In genomic region chr13:106033634-106034033, GRCh38 we compare ENCODE assay signal across 14 cellular contexts.
DNase-seq lines count a peak whose midpoint lies in the region; ATAC-seq and TF ChIP-seq lines count a peak whose summit lies in the region.
"Had no signal": no experiment of that assay in that cellular context is flagged by ENCODE, and none has a peak within 500 bp of the region (broad histone marks: within the 10 kb centered on the region; RNA-seq: fewer than 3 reads in every experiment).

No MANE protein-coding gene starts in this region.

- ATAC-seq in activated CD8-positive, alpha-beta memory T cell treated with anti-CD3 and anti-CD28 coated beads, Interleukin-2, amount 10 ng/mL, durations not matched to agents 7 days and 5 days = no peak
- no peak for ATAC-seq in esophagus mucosa

- no peaks in the 10 kb centered on the region for H3K36me3 Mint-ChIP-seq in endodermal cell (ENCODE audit: low read depth)
- no peaks in the 10 kb centered on the region for H3K36me3 Mint-ChIP-seq in activated CD8-positive, alpha-beta memory T cell treated with anti-CD3 and anti-CD28 coated beads, Interleukin-2, amount 10 ng/mL, durations not matched to agents 7 days and 5 days
- H3K36me3 Mint-ChIP-seq: immature natural killer cell had no signal

- H4K20me1 ChIP-seq in osteoblast (ENCODE audit: insufficient read depth, low read length) = no peaks in the 10 kb centered on the region

- H3K36me3 ChIP-seq in endodermal cell (ENCODE audit: control insufficient read depth, insufficient read depth, low read length) (no peaks in the 10 kb centered on the region), osteoblast (ENCODE audit: insufficient read depth, low read length) (no peaks in the 10 kb centered on the region)
- H3K36me3 ChIP-seq: tibial nerve had no signal

- H3K27ac ChIP-seq in endodermal cell (ENCODE audit: low read depth, low read length) = no peak overlapping the region
- no peak overlapping the region for H3K27ac ChIP-seq in osteoblast (ENCODE audit: low read depth, low read length)
- H3K27ac ChIP-seq: tibial nerve had no signal

- H3K9me3 ChIP-seq in endodermal cell (ENCODE audit: control insufficient read depth, low read length) = no peaks in the 10 kb centered on the region
- no peaks in the 10 kb centered on the region for H3K9me3 ChIP-seq in osteoblast (ENCODE audit: low read depth, low read length)
- H3K9me3 ChIP-seq: tibial nerve had no signal

- no peaks in the 10 kb centered on the region for H3K79me2 ChIP-seq in osteoblast (ENCODE audit: insufficient read depth, low read length)

- H3K4me3 ChIP-seq in GM12865 (ENCODE audit: low read depth, low read length) (no peak overlapping the region), NB4 (ENCODE audit: low read depth, low read length) (no peak overlapping the region), endodermal cell (ENCODE audit: low read length) (no peak overlapping the region), osteoblast (ENCODE audit: insufficient read depth, low read length) (no peak overlapping the region)
- H3K4me3 ChIP-seq: tibial nerve had no signal

- H3K4me1 Mint-ChIP-seq in endodermal cell = peaks cover 3% of the 10 kb centered on the region
- no peaks in the 10 kb centered on the region for H3K4me1 Mint-ChIP-seq in activated CD8-positive, alpha-beta memory T cell treated with anti-CD3 and anti-CD28 coated beads, Interleukin-2, amount 10 ng/mL, durations not matched to agents 7 days and 5 days
- H3K4me1 Mint-ChIP-seq: activated B cell treated with CpG ODN at 0.5 μM for 24 hours, immature natural killer cell had no signal

- CTCF ChIA-PET in activated CD8-positive, alpha-beta memory T cell treated with anti-CD3 and anti-CD28 coated beads, Interleukin-2, amount 10 ng/mL, durations not matched to agents 7 days and 5 days (lab: Charles Lee) = interaction anchor here (1.0 kb wide), 1 partner anchor 502 kb away, joined by 3 read pairs; no protein-coding TSS in a partner anchor

- H3K27me3 ChIP-seq in endodermal cell (ENCODE audit: control insufficient read depth, insufficient read depth, low read length, poor library complexity, severe bottlenecking) = no peaks in the 10 kb centered on the region
- no peaks in the 10 kb centered on the region for H3K27me3 ChIP-seq in osteoblast (ENCODE audit: insufficient read depth, low read length)
- H3K27me3 ChIP-seq: tibial nerve had no signal

- intact Hi-C loops in head of caudate nucleus (cut with DNase I) = no loop called here

- no peak for TF ChIP-seq POLR2A in NB4 (IDR thresholded peaks at IDR 0.05; ENCODE audit: extremely low read depth, insufficient read length)

- DNase-seq in GM12865 (ENCODE audit: low read depth) = no peak
- peak; percentile 27 for DNase-seq in NB4 (ENCODE audit: low read depth)
- no peak for DNase-seq in endodermal cell
- no peak for DNase-seq in osteoblast (ENCODE audit: insufficient read length, low spot score, missing footprints)
- DNase-seq in NCI-H2081 (lab: John Stamatoyannopoulos, UW) = no peak
- no peak for DNase-seq in activated CD8-positive, alpha-beta memory T cell treated with anti-CD3 and anti-CD28 coated beads, Interleukin-2, amount 10 ng/mL, durations not matched to agents 7 days and 5 days
- DNase-seq in head of caudate nucleus = no peak
- DNase-seq: activated B cell treated with CpG ODN at 0.5 μM for 24 hours, DND-41, H7, immature natural killer cell, NCI-H1092 treated with DMSO at 0.1 percent for 48 hours had no signal

- no peaks in the 10 kb centered on the region for H3K4me1 ChIP-seq in endodermal cell (ENCODE audit: control insufficient read depth, insufficient read depth, low read length)
- H3K4me1 ChIP-seq in osteoblast (ENCODE audit: insufficient read depth, low read length) = peaks cover 4% of the 10 kb centered on the region
- H3K4me1 ChIP-seq: tibial nerve had no signal

- H2AFZ ChIP-seq in osteoblast (ENCODE audit: low read length) = peak overlapping the region; percentile 49

- peak overlapping the region; percentile 6 for H3K4me2 ChIP-seq in osteoblast (ENCODE audit: insufficient read depth, low read length)

- H3K9me3 Mint-ChIP-seq in endodermal cell = no peaks in the 10 kb centered on the region
- H3K9me3 Mint-ChIP-seq in activated CD8-positive, alpha-beta memory T cell treated with anti-CD3 and anti-CD28 coated beads, Interleukin-2, amount 10 ng/mL, durations not matched to agents 7 days and 5 days (ENCODE audit: low read depth) = no peaks in the 10 kb centered on the region

- no peak overlapping the region for H3K9ac ChIP-seq in endodermal cell (ENCODE audit: extremely low read depth, low read length, poor library complexity, severe bottlenecking)

- H3K27ac Mint-ChIP-seq in endodermal cell = no peak overlapping the region
- no peak overlapping the region for H3K27ac Mint-ChIP-seq in activated CD8-positive, alpha-beta memory T cell treated with anti-CD3 and anti-CD28 coated beads, Interleukin-2, amount 10 ng/mL, durations not matched to agents 7 days and 5 days
- H3K27ac Mint-ChIP-seq: activated B cell treated with CpG ODN at 0.5 μM for 24 hours, immature natural killer cell had no signal

- no peaks in the 10 kb centered on the region for H3K27me3 Mint-ChIP-seq in endodermal cell (ENCODE audit: insufficient read depth)
- no peaks in the 10 kb centered on the region for H3K27me3 Mint-ChIP-seq in activated CD8-positive, alpha-beta memory T cell treated with anti-CD3 and anti-CD28 coated beads, Interleukin-2, amount 10 ng/mL, durations not matched to agents 7 days and 5 days
- H3K27me3 Mint-ChIP-seq: activated B cell treated with CpG ODN at 0.5 μM for 24 hours had no signal

- whole genome bisulfite sequencing in endodermal cell (ENCODE audit: insufficient coverage in 1 of 2, insufficient read length in 1 of 2), 2 experiments = 85 to 100% methylated on average over 2 to 3 of the region's 3 CpGs

- no peak overlapping the region for H3K4me3 Mint-ChIP-seq in endodermal cell
- no peak overlapping the region for H3K4me3 Mint-ChIP-seq in activated CD8-positive, alpha-beta memory T cell treated with anti-CD3 and anti-CD28 coated beads, Interleukin-2, amount 10 ng/mL, durations not matched to agents 7 days and 5 days
- H3K4me3 Mint-ChIP-seq: activated B cell treated with CpG ODN at 0.5 μM for 24 hours, immature natural killer cell had no signal

- TF ChIP-seq CTCF in GM12865 (IDR thresholded peaks at IDR 0.05; ENCODE audit: insufficient read depth, low read depth, low read length, missing control alignments) (peak; percentile 0), NB4 (IDR thresholded peaks at IDR 0.05; ENCODE audit: low read depth, low read length) (no peak), endodermal cell (conservative IDR thresholded peaks at IDR 0.05) (peak; percentile 51), osteoblast (IDR thresholded peaks at IDR 0.05; ENCODE audit: extremely low read depth, low read depth, low read length) (peak; percentile 52)
